In the genomic region with DNA sequence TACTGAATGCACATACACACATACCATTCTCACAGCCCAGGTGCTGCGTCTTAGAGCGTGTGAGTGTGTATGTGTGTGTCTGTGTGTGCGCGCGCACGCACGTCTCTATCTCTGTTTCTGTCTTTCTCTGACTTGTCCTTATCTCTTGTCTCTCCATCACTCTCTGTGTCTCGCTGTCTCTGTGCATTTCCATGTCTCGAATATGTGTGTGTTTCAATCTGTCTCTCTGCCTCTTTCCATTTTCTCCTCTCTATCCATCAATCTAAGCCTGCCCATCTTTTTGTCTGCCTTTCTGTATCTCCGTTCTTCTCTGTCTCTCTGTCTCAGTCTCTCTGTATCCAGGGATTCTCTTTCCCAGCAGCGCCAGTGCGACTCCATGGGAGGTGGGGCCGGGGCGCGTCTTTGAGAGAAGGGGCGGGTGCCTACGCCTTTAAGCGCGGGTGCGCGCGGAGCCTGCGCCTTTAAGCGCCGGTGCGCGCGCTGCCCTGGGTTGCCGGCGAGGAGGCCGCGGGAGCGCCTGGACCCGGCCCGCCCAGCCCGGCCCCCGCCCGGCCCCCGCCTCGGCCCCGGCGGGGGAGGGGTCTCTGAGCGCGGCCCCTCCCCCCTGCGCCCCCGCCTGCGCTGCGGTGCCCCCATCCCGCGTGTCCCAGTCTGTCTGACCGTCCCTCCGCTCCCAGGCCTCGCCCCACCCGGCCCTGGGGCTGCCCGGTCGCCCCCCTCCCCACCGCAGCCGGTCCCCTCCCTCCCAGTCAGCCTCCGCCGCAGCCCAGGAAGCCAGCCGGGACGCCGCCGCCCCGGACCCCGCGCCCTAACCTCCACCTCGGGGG, we compare ENCODE assay signal across 8 cellular contexts. TPM values are rescaled to one million over a fixed set of nuclear protein-coding genes. Genes with fewer than 3 reads are reported as not detected.
A peak's percentile ranks its signal among the peaks of the same experiment; 100 is the strongest.
DNase-seq lines count a peak whose midpoint lies in the region; ATAC-seq and TF ChIP-seq lines count a peak whose summit lies in the region.

A gene with protein sequence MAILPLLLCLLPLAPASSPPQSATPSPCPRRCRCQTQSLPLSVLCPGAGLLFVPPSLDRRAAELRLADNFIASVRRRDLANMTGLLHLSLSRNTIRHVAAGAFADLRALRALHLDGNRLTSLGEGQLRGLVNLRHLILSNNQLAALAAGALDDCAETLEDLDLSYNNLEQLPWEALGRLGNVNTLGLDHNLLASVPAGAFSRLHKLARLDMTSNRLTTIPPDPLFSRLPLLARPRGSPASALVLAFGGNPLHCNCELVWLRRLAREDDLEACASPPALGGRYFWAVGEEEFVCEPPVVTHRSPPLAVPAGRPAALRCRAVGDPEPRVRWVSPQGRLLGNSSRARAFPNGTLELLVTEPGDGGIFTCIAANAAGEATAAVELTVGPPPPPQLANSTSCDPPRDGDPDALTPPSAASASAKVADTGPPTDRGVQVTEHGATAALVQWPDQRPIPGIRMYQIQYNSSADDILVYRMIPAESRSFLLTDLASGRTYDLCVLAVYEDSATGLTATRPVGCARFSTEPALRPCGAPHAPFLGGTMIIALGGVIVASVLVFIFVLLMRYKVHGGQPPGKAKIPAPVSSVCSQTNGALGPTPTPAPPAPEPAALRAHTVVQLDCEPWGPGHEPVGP (plus strand): TSS at position 464 of the 827 bp plus-strand sequence. CDS start 3,052 bp downstream, outside the sequence.

- POLR2A ChIA-PET in BJ (lab: Charles Lee), result no interaction called here

- CTCF ChIA-PET in BJ (lab: Yijun Ruan, JAX), result no interaction called here

- no peaks in the 10 kb centered on the region for H3K36me3 Mint-ChIP-seq in natural killer cell

- H3K4me1 ChIP-seq in HUES6 (ENCODE audit: control insufficient read depth, insufficient read depth, low read length) (peaks cover 17% of the 10 kb centered on the region), stomach smooth muscle (ENCODE audit: control insufficient read depth, insufficient read depth, low read length) (peaks cover 32% of the 10 kb centered on the region)

- peak within 1 kb of the TSS in 1 of 2 donors; percentile 55 for H3K27ac Mint-ChIP-seq in natural killer cell

- H3K9me3 ChIP-seq in HUES6 (ENCODE audit: control insufficient read depth, insufficient read depth, low read depth, low read length) (no peaks in the 10 kb centered on the region), stomach smooth muscle (ENCODE audit: control insufficient read depth in 2 of 2, low read length in 2 of 2) (no peaks in the 10 kb centered on the region)

- no peak for ATAC-seq in natural killer cell
- ATAC-seq in HG03108 (IDR thresholded peaks at IDR 0.05; ENCODE audit: unreplicated experiment), result no peak

- peaks cover 13 to 33% of the 10 kb centered on the region in 2 donors for H3K4me1 Mint-ChIP-seq in natural killer cell

- peak within 1 kb of the TSS; percentile 52 for H3K9ac ChIP-seq in HUES6 (ENCODE audit: low read length)
- peak within 1 kb of the TSS; percentile 81 for H3K9ac ChIP-seq in stomach smooth muscle (ENCODE audit: low read length in 2 of 2)

- peak within 1 kb of the TSS; percentile 66 for H3K4me3 Mint-ChIP-seq in natural killer cell

- no peak within 1 kb of the TSS for H3K27ac ChIP-seq in HUES6 (ENCODE audit: low read depth, low read length)
- H3K27ac ChIP-seq in stomach smooth muscle (ENCODE audit: low read length), result peak within 1 kb of the TSS; percentile 70

- H3K27me3 ChIP-seq in BJ (ENCODE audit: control insufficient read depth, insufficient read depth, low read length) (no peaks in the 10 kb centered on the region), HUES6 (ENCODE audit: control insufficient read depth, insufficient read depth, low read length) (no peaks in the 10 kb centered on the region), stomach smooth muscle (ENCODE audit: control insufficient read depth in 1 of 2, insufficient read depth in 2 of 2, low read length in 2 of 2) (no peaks in the 10 kb centered on the region)

- no peaks in the 10 kb centered on the region for H3K9me3 Mint-ChIP-seq in natural killer cell

- H3K27me3 Mint-ChIP-seq in natural killer cell (ENCODE audit: low read depth in 2 of 2), result peaks cover 11 to 18% of the 10 kb centered on the region in 2 donors

- intact Hi-C loops in natural killer cell (cut with micrococcal nuclease), result loop anchor here (2.0 kb wide), 1 partner anchor 17 kb away; no protein-coding TSS in a partner anchor

- H3K36me3 ChIP-seq in BJ (ENCODE audit: control insufficient read depth, insufficient read depth, low read length), result peaks cover 2% of the 10 kb centered on the region
- H3K36me3 ChIP-seq in HUES6 (ENCODE audit: control insufficient read depth, insufficient read depth, low read length), result peaks cover 19% of the 10 kb centered on the region; the same call in 1 of the 2 replicates
- no peaks in the 10 kb centered on the region for H3K36me3 ChIP-seq in stomach smooth muscle (ENCODE audit: control insufficient read depth in 2 of 2, insufficient read depth in 2 of 2, low read length in 2 of 2)

- H3K4me3 ChIP-seq in BJ (ENCODE audit: low read depth, low read length) (peak within 1 kb of the TSS; percentile 65), HUES6 (ENCODE audit: low read depth, low read length) (peak within 1 kb of the TSS; percentile 64), foreskin fibroblast (ENCODE audit: low read depth in 1 of 2, low read length in 2 of 2) (peak within 1 kb of the TSS; percentile 56 to 74), stomach smooth muscle (ENCODE audit: low read length in 2 of 2) (peak within 1 kb of the TSS; percentile 87 to 99)

- no peak for DNase-seq in BJ (ENCODE audit: low read depth)
- peak; percentile 58 for DNase-seq in OCI-M1 (lab: John Stamatoyannopoulos, UW)
- DNase-seq in activated effector memory CD4-positive, alpha-beta T cell treated with Interleukin-2 at 50 U/mL for 16 hours, result peak; percentile 42
- peak; percentile 68 to 90 for DNase-seq in foreskin fibroblast
- DNase-seq in natural killer cell, result no peak

- TF ChIP-seq CTCF in BJ (IDR thresholded peaks at IDR 0.05; ENCODE audit: insufficient read depth, low read depth, low read length), result no peak
- TF ChIP-seq CTCF in foreskin fibroblast (IDR thresholded peaks at IDR 0.05; ENCODE audit: low read depth, low read length), result no peak
- no peak for TF ChIP-seq CTCF in natural killer cell (IDR thresholded peaks at IDR 0.05)

RNA-seq across cellular contexts. Expression of the gene that starts here (rescaled TPM):
- polyA plus RNA-seq in BJ (2011; rRNA removed), result 0.83 and 1.8 TPM in 2 replicates
- polyA minus RNA-seq in BJ (2011; rRNA and poly(A)+ RNA removed), result 0.81 and 2.0 TPM in 2 replicates
- total RNA-seq in natural killer cell, result 1 to 10 TPM; 2.6 to 9.3 (median 3.2) TPM

Comparison
In these comparisons a context has a peak if more than half of its experiments do, and no peak if none do; other contexts are left out.
1. DNase-seq: peak in OCI-M1 (single experiment), activated effector memory CD4-positive, alpha-beta T cell treated with Interleukin-2 at 50 U/mL for 16 hours (single experiment) and foreskin fibroblast (2 of 2); none in BJ (single experiment) and natural killer cell (single experiment).
2. Peak in every context shown above with its lines, with median percentiles within 50 percentile points of each other: H3K4me3 ChIP-seq.